24 cellular contexts compared by ENCODE assay signal in the genomic region with DNA sequence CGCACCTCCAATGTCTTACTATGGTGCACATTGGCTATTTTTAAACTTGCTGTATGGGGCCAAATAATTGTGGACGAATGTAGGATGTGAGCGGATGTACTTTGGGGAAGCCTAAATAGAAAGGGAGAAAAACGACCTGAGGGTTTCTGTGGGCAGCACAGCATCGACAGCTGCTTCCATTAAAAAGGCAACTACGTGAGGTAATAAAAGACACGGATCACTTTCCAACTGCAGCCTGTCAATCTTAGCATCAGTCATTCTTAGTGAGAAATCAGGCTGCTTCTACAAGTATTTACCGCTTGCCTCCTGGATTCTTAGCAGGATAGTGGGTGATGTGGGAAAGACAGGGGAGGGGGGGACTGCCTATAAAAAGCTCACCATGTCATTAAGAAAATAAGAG.
"Had no signal": no experiment of that assay in that cellular context is flagged by ENCODE, and none has a peak within 500 bp of the region (broad histone marks: within the 10 kb centered on the region; RNA-seq: fewer than 3 reads in every experiment).

No MANE protein-coding gene starts in this region.

- H3K36me3 Mint-ChIP-seq: mesothelial cell of epicardium had no signal

- H3K27me3 Mint-ChIP-seq: natural killer cell treated with Interleukin-12 subunit alpha and Interleukin-12 subunit beta and Interleukin-15 and Interleukin-18, amount 100 ng/mL, for 72 hours; stimulated activated naive B cell treated with anti-CD40 and anti-IgM and Interleukin-4, amounts not matched to agents 10 μg/mL and 1 μg/mL and 100 μg/mL, for 72 hours had no signal

- H3K4me1 ChIP-seq: colonic mucosa, foreskin keratinocyte, lower lobe of right lung, parathyroid adenoma, prostate gland, right lobe of liver, stomach, transverse colon had no signal

- DNase-seq: colonic mucosa; dermis blood vessel endothelial cell; effector CD4-positive, alpha-beta T cell; endodermal cell; erythroblast; foreskin keratinocyte; immature natural killer cell; left ventricle myocardium inferior; lower lobe of right lung; retina; right lobe of liver; stimulated activated CD4-positive, alpha-beta T cell treated with anti-CD3 and anti-CD28 coated beads, Interleukin-2, amount 100 ng/mL, for 24 hours; stimulated activated CD4-positive, alpha-beta T cell treated with anti-CD3 and anti-CD28 coated beads, Interleukin-4, amount 100 ng/mL, for 4 hours; stimulated activated naive B cell treated with anti-CD40 and anti-IgM and Interleukin-4, amounts not matched to agents 10 μg/mL and 1 μg/mL and 100 μg/mL, for 72 hours; stomach; substantia nigra; transverse colon had no signal

- H3K9me3 ChIP-seq: colonic mucosa, left ventricle myocardium inferior, lower lobe of right lung, prostate gland, right lobe of liver, stomach, thoracic aorta, transverse colon had no signal

- H3K27ac ChIP-seq: colonic mucosa, foreskin keratinocyte, left ventricle myocardium inferior, lower lobe of right lung, parathyroid adenoma, prostate gland, right lobe of liver, skin epidermis, stomach, thoracic aorta, transverse colon had no signal

- H3K4me1 Mint-ChIP-seq: memory B cell; mesothelial cell of epicardium; stimulated activated naive B cell treated with anti-CD40 and anti-IgM and Interleukin-4, amounts not matched to agents 10 μg/mL and 1 μg/mL and 100 μg/mL, for 72 hours had no signal

- H3K4me3 Mint-ChIP-seq: endodermal cell; immature natural killer cell; memory B cell; mesothelial cell of epicardium; natural killer cell treated with Interleukin-12 subunit alpha and Interleukin-12 subunit beta and Interleukin-15 and Interleukin-18, amount 100 ng/mL, for 72 hours; stimulated activated naive B cell treated with anti-CD40 and anti-IgM and Interleukin-4, amounts not matched to agents 10 μg/mL and 1 μg/mL and 100 μg/mL, for 72 hours had no signal

- H3K4me3 ChIP-seq: colonic mucosa, left ventricle myocardium inferior, lower lobe of right lung, prostate gland, right lobe of liver, skin epidermis, stomach, thoracic aorta, transverse colon had no signal

- H3K27ac Mint-ChIP-seq: endodermal cell; memory B cell; mesothelial cell of epicardium; stimulated activated naive B cell treated with anti-CD40 and anti-IgM and Interleukin-4, amounts not matched to agents 10 μg/mL and 1 μg/mL and 100 μg/mL, for 72 hours had no signal

- H3K36me3 ChIP-seq: colonic mucosa, left ventricle myocardium inferior, prostate gland, right lobe of liver, stomach, thoracic aorta, transverse colon had no signal

- ATAC-seq: foreskin keratinocyte; lower lobe of right lung; natural killer cell treated with Interleukin-12 subunit alpha and Interleukin-12 subunit beta and Interleukin-15 and Interleukin-18, amount 100 ng/mL, for 72 hours; right lobe of liver; stimulated activated naive B cell treated with anti-CD40 and anti-IgM and Interleukin-4, amounts not matched to agents 10 μg/mL and 1 μg/mL and 100 μg/mL, for 72 hours had no signal

- H3K27me3 ChIP-seq: colonic mucosa, foreskin keratinocyte, right lobe of liver, stomach, transverse colon had no signal

- H3K9me3 Mint-ChIP-seq: endodermal cell; mesothelial cell of epicardium; natural killer cell treated with Interleukin-12 subunit alpha and Interleukin-12 subunit beta and Interleukin-15 and Interleukin-18, amount 100 ng/mL, for 72 hours; stimulated activated naive B cell treated with anti-CD40 and anti-IgM and Interleukin-4, amounts not matched to agents 10 μg/mL and 1 μg/mL and 100 μg/mL, for 72 hours had no signal
